ENCODE assay signal across 1 cellular context in genomic region chr16:67545665-67546024, GRCh38.
TF ChIP-seq lines count a peak whose summit lies in the region.

No MANE protein-coding gene starts in this region.

TF ChIP-seq in K562, 482 proteins besides CTCF, POLR2A, EP300 and RAD21:
- peak; percentile 58; the same call in 1 of the 2 replicates for TF ChIP-seq POLR2G (IDR thresholded peaks at IDR 0.05; ENCODE audit: low read depth, low read length)
- no peak for TF ChIP-seq MAFK (IDR thresholded peaks at IDR 0.05; ENCODE audit: low read length)
- no peak for TF ChIP-seq SLC30A9 (CRISPR knock-in tag; IDR thresholded peaks at IDR 0.05)
